Comparison of ENCODE assay signal across 8 cellular contexts in genomic region chr5:175873090-175873454, GRCh38. TPM values are rescaled to one million over a fixed set of nuclear protein-coding genes. Genes with fewer than 3 reads are reported as not detected.
A peak's percentile ranks its signal among the peaks of the same experiment; 100 is the strongest.
DNase-seq lines count a peak whose midpoint lies in the region; ATAC-seq and TF ChIP-seq lines count a peak whose summit lies in the region.

No MANE protein-coding gene starts in this region.

- no peak overlapping the region for H3K4me2 ChIP-seq in PC-9
- H3K4me2 ChIP-seq in OCI-LY7 (ENCODE audit: low read length) = no peak overlapping the region

- H4K20me1 ChIP-seq in PC-9 (ENCODE audit: insufficient read depth) = no peaks in the 10 kb centered on the region
- H4K20me1 ChIP-seq in OCI-LY7 (ENCODE audit: insufficient read depth, low read length) = no peaks in the 10 kb centered on the region

- H3K36me3 ChIP-seq in PC-9 (ENCODE audit: low read depth) = no peaks in the 10 kb centered on the region
- H3K36me3 ChIP-seq in OCI-LY7 (ENCODE audit: insufficient read depth, low read length) = no peaks in the 10 kb centered on the region

- no peak overlapping the region for H3K4me3 Mint-ChIP-seq in activated T-cell treated with anti-CD3 and anti-CD28 coated beads, Interleukin-2, amount 50 U/mL, for 4 hours

- H3K4me3 ChIP-seq in choroid plexus epithelial cell (ENCODE audit: low read depth, low read length) (no peak overlapping the region), PC-9 (no peak overlapping the region), OCI-LY7 (ENCODE audit: low read depth, low read length, poor library complexity, severe bottlenecking) (no peak overlapping the region)

- no peaks in the 10 kb centered on the region for H3K27me3 ChIP-seq in PC-9 (ENCODE audit: insufficient read depth, low read depth)

- DNase-seq in activated T-cell treated with anti-CD3 and anti-CD28 coated beads, Interleukin-2, amount 50 U/mL, for 48 hours = peak; percentile 41 to 58
- DNase-seq in activated T-cell treated with anti-CD3 and anti-CD28 coated beads, Interleukin-2, amount 50 U/mL, for 4 hours = no peak
- DNase-seq in NCI-H2227 treated with DMSO at 0.1 percent for 48 hours (lab: John Stamatoyannopoulos, UW) = peak; percentile 24
- DNase-seq in choroid plexus epithelial cell (ENCODE audit: low read depth) = peak; percentile 4
- peak; percentile 57 for DNase-seq in stimulated activated CD8-positive, alpha-beta memory T cell treated with anti-CD3 and anti-CD28 coated beads, Interleukin-4, amount 100 ng/mL, for 48 hours
- no peak for DNase-seq in PC-9
- no peak for DNase-seq in effector CD4-positive, alpha-beta T cell
- DNase-seq in OCI-LY7 (ENCODE audit: low spot score) = no peak

- no peak overlapping the region for H3K27ac ChIP-seq in PC-9
- no peak overlapping the region for H3K27ac ChIP-seq in OCI-LY7 (ENCODE audit: low read depth, low read length, poor library complexity, severe bottlenecking)

- H3K9me3 ChIP-seq in PC-9 (ENCODE audit: insufficient read depth, low read depth) = no peaks in the 10 kb centered on the region
- no peaks in the 10 kb centered on the region for H3K9me3 ChIP-seq in OCI-LY7 (ENCODE audit: low read length)

- H3K9me2 ChIP-seq in PC-9 (ENCODE audit: insufficient read depth) = no peaks in the 10 kb centered on the region
- no peaks in the 10 kb centered on the region for H3K9me2 ChIP-seq in OCI-LY7 (ENCODE audit: insufficient read depth, low read length)

- H3F3A ChIP-seq in PC-9 (ENCODE audit: insufficient read depth, low read depth) = peaks cover 18% of the 10 kb centered on the region; the same call in 1 of the 2 replicates

- intact Hi-C loops in PC-9 (cut with micrococcal nuclease; ENCODE audit: unreplicated experiment) = no loop called here
- intact Hi-C loops in OCI-LY7 (cut with micrococcal nuclease; ENCODE audit: unreplicated experiment) = no loop called here

- peaks cover 7% of the 10 kb centered on the region for H3K4me1 Mint-ChIP-seq in activated T-cell treated with anti-CD3 and anti-CD28 coated beads, Interleukin-2, amount 50 U/mL, for 4 hours (ENCODE audit: low read depth)

- H3K36me3 Mint-ChIP-seq in activated T-cell treated with anti-CD3 and anti-CD28 coated beads, Interleukin-2, amount 50 U/mL, for 4 hours (ENCODE audit: insufficient read depth) = peaks cover 6% of the 10 kb centered on the region

- BruUV-seq in PC-9 (replicated peaks; lab: Mats Ljungman, UMichigan) = no TSS peak
- no TSS peak for BruUV-seq in OCI-LY7 (replicated peaks; lab: Mats Ljungman, UMichigan)

- peaks cover 61% of the 10 kb centered on the region for H3K27me3 Mint-ChIP-seq in activated T-cell treated with anti-CD3 and anti-CD28 coated beads, Interleukin-2, amount 50 U/mL, for 4 hours (ENCODE audit: low read depth)

- CTCF ChIA-PET in PC-9 (lab: Charles Lee) = no interaction called here
- CTCF ChIA-PET in OCI-LY7 (lab: Charles Lee; ENCODE audit: unreplicated experiment) = no interaction called here

- no peaks in the 10 kb centered on the region for H3K79me2 ChIP-seq in PC-9 (ENCODE audit: low read depth)
- no peaks in the 10 kb centered on the region for H3K79me2 ChIP-seq in OCI-LY7 (ENCODE audit: insufficient read depth, low read depth, low read length)

- POLR2A ChIA-PET in PC-9 (lab: Charles Lee; ENCODE audit: unreplicated experiment) (no interaction called here), OCI-LY7 (lab: Charles Lee) (no interaction called here)

- H3K9me3 Mint-ChIP-seq in activated T-cell treated with anti-CD3 and anti-CD28 coated beads, Interleukin-2, amount 50 U/mL, for 4 hours = no peaks in the 10 kb centered on the region

- H3K4me1 ChIP-seq in PC-9 (replicated peaks; ENCODE audit: insufficient read depth) (peaks cover 16% of the 10 kb centered on the region), OCI-LY7 (ENCODE audit: insufficient read depth, low read length, poor library complexity, severe bottlenecking) (no peaks in the 10 kb centered on the region)

- TF ChIP-seq CTCF in choroid plexus epithelial cell (conservative IDR thresholded peaks at IDR 0.05; ENCODE audit: low read depth, low read length) (peak; percentile 43), PC-9 (conservative IDR thresholded peaks at IDR 0.05) (no peak), OCI-LY7 (conservative IDR thresholded peaks at IDR 0.05; ENCODE audit: low read length) (no peak)

- H2AFZ ChIP-seq in PC-9 (no peak overlapping the region), OCI-LY7 (ENCODE audit: low read length) (no peak overlapping the region)

- ATAC-seq in activated T-cell treated with anti-CD3 and anti-CD28 coated beads, Interleukin-2, amount 50 U/mL, for 4 hours = no peak

RNA-seq across cellular contexts. Expression of gene CPLX2, which starts 1.7 kb away (rescaled TPM):
- under 1 TPM in 1 of 3 donors, not detected in 2; 0.05 TPM for total RNA-seq in activated T-cell treated with anti-CD3 and anti-CD28 coated beads, Interleukin-2, amount 50 U/mL, for 4 hours
- total RNA-seq in PC-9 (2021) = not detected in 2 replicates
- not detected in 2 replicates for total RNA-seq in OCI-LY7 (2014; rRNA removed; shearing (Covaris generic))
- not detected in 2 replicates for total RNA-seq in OCI-LY7 (2022)

Comparison
In these comparisons a context has a peak if more than half of its experiments do, and no peak if none do; other contexts are left out.
1. DNase-seq: peak in activated T-cell treated with anti-CD3 and anti-CD28 coated beads, Interleukin-2, amount 50 U/mL, for 48 hours (2 of 2), NCI-H2227 treated with DMSO at 0.1 percent for 48 hours (single experiment), choroid plexus epithelial cell (single experiment) and stimulated activated CD8-positive, alpha-beta memory T cell treated with anti-CD3 and anti-CD28 coated beads, Interleukin-4, amount 100 ng/mL, for 48 hours (single experiment); none in activated T-cell treated with anti-CD3 and anti-CD28 coated beads, Interleukin-2, amount 50 U/mL, for 4 hours (single experiment), PC-9 (0 of 2), effector CD4-positive, alpha-beta T cell (single experiment) and OCI-LY7 (single experiment).